In the genomic region with DNA sequence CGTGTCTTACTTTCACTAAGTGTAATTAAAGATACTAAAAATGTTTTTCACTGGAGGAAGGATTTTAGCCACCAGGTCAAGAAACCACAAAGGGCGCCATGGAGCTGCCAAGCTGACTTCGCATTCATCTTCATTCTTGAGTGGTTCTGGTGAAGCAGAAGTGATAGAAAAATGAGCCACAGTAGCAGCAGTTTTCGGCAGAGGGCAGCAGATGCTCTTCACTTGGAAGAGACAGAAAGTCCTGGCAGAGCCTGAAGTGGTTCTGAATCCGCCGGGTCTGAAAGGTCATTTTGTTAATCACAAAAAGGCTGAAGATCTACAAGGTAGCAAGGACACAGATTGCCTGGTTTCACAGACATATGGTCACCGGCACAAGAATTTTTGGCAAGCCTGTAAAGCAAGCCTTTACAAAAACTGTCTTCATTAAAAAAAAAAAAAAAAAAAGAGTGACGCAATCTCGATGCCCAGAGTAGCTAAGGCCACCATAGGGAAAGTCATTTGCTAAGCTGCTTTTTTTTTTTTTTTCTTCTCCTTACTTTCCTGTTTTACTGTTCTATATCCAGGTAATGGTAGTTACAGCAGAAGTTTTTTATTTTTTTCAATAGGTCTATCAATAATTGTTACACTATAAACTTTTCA, we compare ENCODE assay signal across 8 cellular contexts.
DNase-seq lines count a peak whose midpoint lies in the region; ATAC-seq and TF ChIP-seq lines count a peak whose summit lies in the region.

No MANE protein-coding gene starts in this region.

- H3K4me2 ChIP-seq in GM23338 = no peak overlapping the region

- H3K27ac Mint-ChIP-seq in GM23338 = no peak overlapping the region
- no peak overlapping the region for H3K27ac Mint-ChIP-seq in endothelial cell (ENCODE audit: unreplicated experiment)
- H3K27ac Mint-ChIP-seq in T-helper 17 cell = no peak overlapping the region
- no peak overlapping the region for H3K27ac Mint-ChIP-seq in T-cell

- no peak overlapping the region for H3K27ac ChIP-seq in GM23338 (ENCODE audit: low read depth)

- peak; percentile 71 for DNase-seq in GM23338 (ENCODE audit: low spot score)
- DNase-seq in NCI-H774 (lab: John Stamatoyannopoulos, UW) = peak; percentile 5
- peak; percentile 27 for DNase-seq in endothelial cell (ENCODE audit: low spot score)
- DNase-seq in nucleus accumbens (lab: John Stamatoyannopoulos, UW) = peak in 53 of 56 donors; percentile 3 to 84 (median 52)
- no peak for DNase-seq in T-helper 17 cell
- no peak for DNase-seq in T-cell

- peak; percentile 45 to 64 for TF ChIP-seq CTCF in GM23338 (conservative IDR thresholded peaks at IDR 0.05; ENCODE audit: low read depth in 2 of 2)
- TF ChIP-seq CTCF in endothelial cell (IDR thresholded peaks at IDR 0.05; ENCODE audit: unreplicated experiment) = no peak

- H3K4me1 ChIP-seq in GM23338 (ENCODE audit: insufficient read depth) = no peaks in the 10 kb centered on the region

- no peak overlapping the region for H2AFZ ChIP-seq in GM23338

- CTCF ChIA-PET in T-cell (lab: Charles Lee) = no interaction called here

- H3K79me2 ChIP-seq in GM23338 (replicated peaks; ENCODE audit: insufficient read depth) = no peaks in the 10 kb centered on the region

- H3K4me3 ChIP-seq in GM23338 = no peak overlapping the region

- no peaks in the 10 kb centered on the region for H3K27me3 ChIP-seq in GM23338 (ENCODE audit: insufficient read depth)

- no peaks in the 10 kb centered on the region for H3K36me3 ChIP-seq in GM23338 (ENCODE audit: insufficient read depth)

- no peaks in the 10 kb centered on the region for H3K9me3 ChIP-seq in T-helper 17 cell (ENCODE audit: control insufficient read depth, low read length, poor library complexity, severe bottlenecking)

- no peaks in the 10 kb centered on the region for H3F3A ChIP-seq in GM23338 (replicated peaks; ENCODE audit: low read depth)

- H3K9me3 Mint-ChIP-seq in GM23338 (no peaks in the 10 kb centered on the region), endothelial cell (ENCODE audit: unreplicated experiment) (no peaks in the 10 kb centered on the region), T-cell (no peaks in the 10 kb centered on the region)

- POLR2A ChIA-PET in T-cell (lab: Charles Lee) = interaction anchor here in 1 of 2 donors (0.6 kb wide), 1 partner anchor 54 kb away, joined by 3 read pairs; no protein-coding TSS in a partner anchor

- H3K4me3 Mint-ChIP-seq in GM23338 (no peak overlapping the region), endothelial cell (ENCODE audit: unreplicated experiment) (no peak overlapping the region), T-helper 17 cell (no peak overlapping the region), T-cell (no peak overlapping the region)

- ATAC-seq in GM23338 (peak; percentile 87), HG03159 (IDR thresholded peaks at IDR 0.05; ENCODE audit: unreplicated experiment) (no peak), T-helper 17 cell (no peak), HG03097 (IDR thresholded peaks at IDR 0.05; ENCODE audit: low FRiP score, unreplicated experiment) (no peak), T-cell (replicated peaks in 1 of 4) (no peak)

- H3K36me3 Mint-ChIP-seq in GM23338 (ENCODE audit: low read depth) (no peaks in the 10 kb centered on the region), endothelial cell (ENCODE audit: low read depth, unreplicated experiment) (no peaks in the 10 kb centered on the region), T-helper 17 cell (ENCODE audit: low read depth) (no peaks in the 10 kb centered on the region), T-cell (no peaks in the 10 kb centered on the region)

- H3K27me3 Mint-ChIP-seq in GM23338 (ENCODE audit: insufficient read depth, low read depth, poor library complexity) (peaks cover 6% of the 10 kb centered on the region), endothelial cell (ENCODE audit: unreplicated experiment) (peaks cover 6% of the 10 kb centered on the region), T-helper 17 cell (no peaks in the 10 kb centered on the region), T-cell (no peaks in the 10 kb centered on the region)

- no peaks in the 10 kb centered on the region for H4K20me1 ChIP-seq in GM23338 (replicated peaks; ENCODE audit: insufficient read depth)

- no peaks in the 10 kb centered on the region for H3K9me2 ChIP-seq in GM23338 (ENCODE audit: insufficient read depth)

- H3K4me1 Mint-ChIP-seq in GM23338 = peaks cover 3% of the 10 kb centered on the region; the same call in 1 of the 3 replicates
- H3K4me1 Mint-ChIP-seq in endothelial cell (ENCODE audit: unreplicated experiment) = peaks cover 3% of the 10 kb centered on the region
- H3K4me1 Mint-ChIP-seq in T-helper 17 cell = no peaks in the 10 kb centered on the region
- no peaks in the 10 kb centered on the region for H3K4me1 Mint-ChIP-seq in T-cell

TF ChIP-seq in GM23338, 12 proteins besides CTCF, POLR2A, EP300 and RAD21 (continues in another document):
- TF ChIP-seq, protein P1, sequence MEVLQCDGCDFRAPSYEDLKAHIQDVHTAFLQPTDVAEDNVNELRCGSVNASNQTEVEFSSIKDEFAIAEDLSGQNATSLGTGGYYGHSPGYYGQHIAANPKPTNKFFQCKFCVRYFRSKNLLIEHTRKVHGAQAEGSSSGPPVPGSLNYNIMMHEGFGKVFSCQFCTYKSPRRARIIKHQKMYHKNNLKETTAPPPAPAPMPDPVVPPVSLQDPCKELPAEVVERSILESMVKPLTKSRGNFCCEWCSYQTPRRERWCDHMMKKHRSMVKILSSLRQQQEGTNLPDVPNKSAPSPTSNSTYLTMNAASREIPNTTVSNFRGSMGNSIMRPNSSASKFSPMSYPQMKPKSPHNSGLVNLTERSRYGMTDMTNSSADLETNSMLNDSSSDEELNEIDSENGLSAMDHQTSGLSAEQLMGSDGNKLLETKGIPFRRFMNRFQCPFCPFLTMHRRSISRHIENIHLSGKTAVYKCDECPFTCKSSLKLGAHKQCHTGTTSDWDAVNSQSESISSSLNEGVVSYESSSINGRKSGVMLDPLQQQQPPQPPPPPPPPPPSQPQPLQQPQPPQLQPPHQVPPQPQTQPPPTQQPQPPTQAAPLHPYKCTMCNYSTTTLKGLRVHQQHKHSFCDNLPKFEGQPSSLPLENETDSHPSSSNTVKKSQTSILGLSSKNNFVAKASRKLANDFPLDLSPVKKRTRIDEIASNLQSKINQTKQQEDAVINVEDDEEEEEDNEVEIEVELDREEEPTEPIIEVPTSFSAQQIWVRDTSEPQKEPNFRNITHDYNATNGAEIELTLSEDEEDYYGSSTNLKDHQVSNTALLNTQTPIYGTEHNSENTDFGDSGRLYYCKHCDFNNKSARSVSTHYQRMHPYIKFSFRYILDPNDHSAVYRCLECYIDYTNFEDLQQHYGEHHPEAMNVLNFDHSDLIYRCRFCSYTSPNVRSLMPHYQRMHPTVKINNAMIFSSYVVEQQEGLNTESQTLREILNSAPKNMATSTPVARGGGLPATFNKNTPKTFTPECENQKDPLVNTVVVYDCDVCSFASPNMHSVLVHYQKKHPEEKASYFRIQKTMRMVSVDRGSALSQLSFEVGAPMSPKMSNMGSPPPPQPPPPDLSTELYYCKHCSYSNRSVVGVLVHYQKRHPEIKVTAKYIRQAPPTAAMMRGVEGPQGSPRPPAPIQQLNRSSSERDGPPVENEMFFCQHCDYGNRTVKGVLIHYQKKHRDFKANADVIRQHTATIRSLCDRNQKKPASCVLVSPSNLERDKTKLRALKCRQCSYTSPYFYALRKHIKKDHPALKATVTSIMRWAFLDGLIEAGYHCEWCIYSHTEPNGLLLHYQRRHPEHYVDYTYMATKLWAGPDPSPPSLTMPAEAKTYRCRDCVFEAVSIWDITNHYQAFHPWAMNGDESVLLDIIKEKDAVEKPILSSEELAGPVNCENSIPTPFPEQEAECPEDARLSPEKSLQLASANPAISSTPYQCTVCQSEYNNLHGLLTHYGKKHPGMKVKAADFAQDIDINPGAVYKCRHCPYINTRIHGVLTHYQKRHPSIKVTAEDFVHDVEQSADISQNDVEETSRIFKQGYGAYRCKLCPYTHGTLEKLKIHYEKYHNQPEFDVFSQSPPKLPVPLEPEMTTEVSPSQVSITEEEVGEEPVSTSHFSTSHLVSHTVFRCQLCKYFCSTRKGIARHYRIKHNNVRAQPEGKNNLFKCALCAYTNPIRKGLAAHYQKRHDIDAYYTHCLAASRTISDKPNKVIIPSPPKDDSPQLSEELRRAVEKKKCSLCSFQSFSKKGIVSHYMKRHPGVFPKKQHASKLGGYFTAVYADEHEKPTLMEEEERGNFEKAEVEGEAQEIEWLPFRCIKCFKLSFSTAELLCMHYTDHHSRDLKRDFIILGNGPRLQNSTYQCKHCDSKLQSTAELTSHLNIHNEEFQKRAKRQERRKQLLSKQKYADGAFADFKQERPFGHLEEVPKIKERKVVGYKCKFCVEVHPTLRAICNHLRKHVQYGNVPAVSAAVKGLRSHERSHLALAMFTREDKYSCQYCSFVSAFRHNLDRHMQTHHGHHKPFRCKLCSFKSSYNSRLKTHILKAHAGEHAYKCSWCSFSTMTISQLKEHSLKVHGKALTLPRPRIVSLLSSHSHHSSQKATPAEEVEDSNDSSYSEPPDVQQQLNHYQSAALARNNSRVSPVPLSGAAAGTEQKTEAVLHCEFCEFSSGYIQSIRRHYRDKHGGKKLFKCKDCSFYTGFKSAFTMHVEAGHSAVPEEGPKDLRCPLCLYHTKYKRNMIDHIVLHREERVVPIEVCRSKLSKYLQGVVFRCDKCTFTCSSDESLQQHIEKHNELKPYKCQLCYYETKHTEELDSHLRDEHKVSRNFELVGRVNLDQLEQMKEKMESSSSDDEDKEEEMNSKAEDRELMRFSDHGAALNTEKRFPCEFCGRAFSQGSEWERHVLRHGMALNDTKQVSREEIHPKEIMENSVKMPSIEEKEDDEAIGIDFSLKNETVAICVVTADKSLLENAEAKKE (CRISPR knock-in tag; IDR thresholded peaks at IDR 0.05) = peak; percentile 68; the same call in 1 of the 2 replicates

Comparison
In these comparisons a context has a peak if more than half of its experiments do, and no peak if none do; other contexts are left out.
1. DNase-seq: peak in GM23338 (single experiment), NCI-H774 (single experiment), endothelial cell (single experiment) and nucleus accumbens (53 of 56); none in T-helper 17 cell (0 of 3) and T-cell (0 of 34).